Comparison of ENCODE assay signal across 1 cellular context in genomic region chr10:104417629-104418292, GRCh38.
TF ChIP-seq lines count a peak whose summit lies in the region.

No MANE protein-coding gene starts in this region.

TF ChIP-seq in K562, 482 proteins besides CTCF, POLR2A, EP300 and RAD21:
- peak; percentile 55; the same call in 1 of the 2 replicates for TF ChIP-seq ZBTB40 (IDR thresholded peaks at IDR 0.05)
- TF ChIP-seq ZBTB40 (CRISPR knock-in tag; IDR thresholded peaks at IDR 0.05): no peak
- no peak for TF ChIP-seq ZNF165 (CRISPR knock-in tag; IDR thresholded peaks at IDR 0.05; ENCODE audit: borderline replicate concordance)
- no peak for TF ChIP-seq ZNF77 (CRISPR knock-in tag; IDR thresholded peaks at IDR 0.05)
- TF ChIP-seq MEIS2 (IDR thresholded peaks at IDR 0.05; ENCODE audit: partially characterized antibody): no peak
- peak; percentile 75 for TF ChIP-seq NFIC (IDR thresholded peaks at IDR 0.05)
